23 cellular contexts compared by ENCODE assay signal in the genomic region with DNA sequence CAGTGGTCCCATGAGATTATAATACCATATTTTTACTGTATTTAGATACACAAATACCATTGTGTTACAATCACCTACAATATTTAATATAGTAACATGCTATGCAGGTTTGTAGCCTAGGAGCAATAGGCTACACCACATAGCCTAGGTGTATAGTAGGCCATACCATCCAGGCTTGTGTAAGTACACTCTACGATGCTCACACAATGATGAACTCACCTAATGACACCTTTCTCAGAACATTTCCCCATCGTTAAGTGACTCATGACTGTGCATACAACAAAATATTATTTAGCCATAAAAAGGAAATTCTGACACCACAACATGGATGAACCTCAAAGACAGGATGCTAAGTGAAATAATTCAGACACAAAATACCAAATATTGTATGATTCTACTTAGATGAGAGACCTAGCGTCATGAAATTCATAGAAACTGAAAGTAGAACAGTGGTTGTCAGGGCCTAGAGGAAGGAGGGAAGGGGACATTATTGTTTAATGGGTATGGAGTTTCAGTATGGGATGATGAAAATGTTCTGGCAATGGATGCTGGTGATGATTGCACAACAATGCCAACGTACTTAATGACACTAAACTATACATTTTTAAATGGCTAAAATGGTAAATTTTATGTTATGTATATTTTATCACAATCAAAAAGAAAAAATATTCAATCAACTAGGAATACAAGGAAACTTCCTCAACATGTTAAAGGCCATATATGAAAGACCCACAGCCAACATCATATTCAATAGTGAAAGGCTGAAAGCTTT. TPM values are rescaled to one million over a fixed set of nuclear protein-coding genes. Genes with fewer than 3 reads are reported as not detected.
DNase-seq lines count a peak whose midpoint lies in the region; ATAC-seq and TF ChIP-seq lines count a peak whose summit lies in the region.
"Had no signal": no experiment of that assay in that cellular context is flagged by ENCODE, and none has a peak within 500 bp of the region (broad histone marks: within the 10 kb centered on the region; RNA-seq: fewer than 3 reads in every experiment).

No MANE protein-coding gene starts in this region.

- no peak overlapping the region for H3K4me3 ChIP-seq in IMR-90 (ENCODE audit: insufficient read depth, low read depth, low read length)
- H3K4me3 ChIP-seq: MG63 had no signal

- no peak for ATAC-seq in IMR-90 (ENCODE audit: low read depth)
- ATAC-seq in esophagus mucosa = peak; percentile 51
- ATAC-seq: naive thymus-derived CD4-positive, alpha-beta T cell; Panc1; right cardiac atrium had no signal

- H3K79me1 ChIP-seq in IMR-90 (ENCODE audit: low read depth in 1 of 2, low read length in 2 of 2) = no peaks in the 10 kb centered on the region; a peak in 1 of 4 replicates

- no peak for TF ChIP-seq CTCF in IMR-90 (conservative IDR thresholded peaks at IDR 0.05; ENCODE audit: low read depth, low read length)

- no TSS peak for BruUV-seq in IMR-90 (replicated peaks; lab: Mats Ljungman, UMichigan)

- H2BK120ac ChIP-seq in IMR-90 (ENCODE audit: low read depth, low read length) = no peak overlapping the region

- no peaks in the 10 kb centered on the region for H3K27me3 ChIP-seq in IMR-90 (ENCODE audit: control insufficient read depth, insufficient read depth, low read length)

- H3K9me3 ChIP-seq in IMR-90 (ENCODE audit: control insufficient read depth, insufficient read depth, low read length) = no peaks in the 10 kb centered on the region
- H3K9me3 ChIP-seq: BE2C, MG63, SK-N-SH had no signal

- POLR2A ChIA-PET in IMR-90 (lab: Charles Lee; ENCODE audit: unreplicated experiment) = no interaction called here

- H4K91ac ChIP-seq in IMR-90 (ENCODE audit: insufficient read depth, low read depth, low read length) = no peak overlapping the region

- DNase-seq in NCI-H2029 (lab: John Stamatoyannopoulos, UW) = peak; percentile 38
- DNase-seq in NCI-H2029 treated with DMSO at 0.1 percent for 48 hours (lab: John Stamatoyannopoulos, UW) = no peak
- DNase-seq in IMR-90 = no peak
- DNase-seq in NOMO-1 treated with dmso at 0.1 percent for 144 hours (lab: John Stamatoyannopoulos, UW; ENCODE audit: unreplicated experiment) = peak; percentile 7
- DNase-seq in activated T-cell treated with anti-CD3 and anti-CD28 coated beads for 4 hours = no peak
- DNase-seq in activated CD4-positive, alpha-beta T cell treated with anti-CD3 and anti-CD28 coated beads for 48 hours = no peak
- no peak for DNase-seq in Kasumi-1 (lab: John Stamatoyannopoulos, UW)
- DNase-seq: activated CD8-positive, alpha-beta memory T cell treated with anti-CD3 and anti-CD28 coated beads for 24 hours; BE2C; Calu3; effector memory CD4-positive, alpha-beta T cell; glutamatergic neuron; HFFc6; mesendoderm; MG63; naive thymus-derived CD4-positive, alpha-beta T cell; NCI-H187 treated with DMSO at 0.1 percent for 48 hours; right cardiac atrium; SK-N-SH; substantia nigra had no signal

- CTCF ChIA-PET in IMR-90 (lab: Yijun Ruan, JAX) = no interaction called here

- no peak overlapping the region for H3K4me2 ChIP-seq in IMR-90 (ENCODE audit: low read depth, low read length)
- H3K4me2 ChIP-seq: SK-N-SH had no signal

- no peak overlapping the region for H2AK5ac ChIP-seq in IMR-90 (ENCODE audit: low read depth, low read length)

- in situ Hi-C loops in IMR-90 (cut with MboI; ENCODE audit: low sequenced_read_pairs) = no loop called here

- dilution Hi-C loops in IMR-90 (cut with HindIII; ENCODE audit: low sequenced_read_pairs, unreplicated experiment) = no loop called here

- H2AFZ ChIP-seq in IMR-90 (replicated peaks; ENCODE audit: low read length, poor library complexity) = no peak overlapping the region

- H2BK15ac ChIP-seq in IMR-90 (ENCODE audit: low read depth, low read length) = no peak overlapping the region

- H4K8ac ChIP-seq in IMR-90 (ENCODE audit: low read depth in 2 of 2, low read length in 2 of 2) = no peak overlapping the region

- H3K14ac ChIP-seq in IMR-90 (replicated peaks; ENCODE audit: low read depth, low read length) = no peak overlapping the region

- H2BK20ac ChIP-seq in IMR-90 (ENCODE audit: low read depth, low read length) = no peak overlapping the region

- no peak overlapping the region for H2AK9ac ChIP-seq in IMR-90 (replicated peaks; ENCODE audit: low read depth, low read length, poor library complexity)

- H4K5ac ChIP-seq in IMR-90 (ENCODE audit: low read depth, low read length) = no peak overlapping the region

- no peak overlapping the region for H3K4ac ChIP-seq in IMR-90 (ENCODE audit: low read depth, low read length)

- no peak overlapping the region for H3K56ac ChIP-seq in IMR-90 (ENCODE audit: extremely low read depth, insufficient read depth, low read length)

- no peak for TF ChIP-seq POLR2A in IMR-90 (IDR thresholded peaks at IDR 0.05; ENCODE audit: low read depth, low read length)

- H3K27ac ChIP-seq in IMR-90 (ENCODE audit: insufficient read depth, low read length) = no peak overlapping the region
- H3K27ac ChIP-seq: 22Rv1 had no signal

- 100% methylated on average over 1 of the region's 4 CpGs; no CpG with 5 or more reads in 1 of the 2 experiments for WGBS in IMR-90 (ENCODE audit: extremely low coverage in 2 of 2, insufficient read length in 1 of 2), 2 experiments

- no peaks in the 10 kb centered on the region for H3K9me1 ChIP-seq in IMR-90 (ENCODE audit: insufficient read depth, low read length)

- no peak overlapping the region for H2BK5ac ChIP-seq in IMR-90 (ENCODE audit: low read depth, low read length, poor library complexity, severe bottlenecking)

- no peak overlapping the region for H3K18ac ChIP-seq in IMR-90 (ENCODE audit: low read depth, low read length)

- H4K20me1 ChIP-seq in IMR-90 (ENCODE audit: insufficient read depth, low read length) = no peaks in the 10 kb centered on the region

- no peaks in the 10 kb centered on the region for H3K36me3 ChIP-seq in IMR-90 (ENCODE audit: control insufficient read depth, insufficient read depth, low read length)
- H3K36me3 ChIP-seq: BE2C, MG63 had no signal

- no peak overlapping the region for H3K9ac ChIP-seq in IMR-90 (ENCODE audit: low read depth, low read length)
- H3K9ac ChIP-seq: SK-N-SH had no signal

- intact Hi-C loops in IMR-90 (cut with micrococcal nuclease) = no loop called here

- TF ChIP-seq RAD21 in IMR-90 (IDR thresholded peaks at IDR 0.05; ENCODE audit: low read length) = no peak

- peaks cover 2% of the 10 kb centered on the region; the same call in 1 of the 2 replicates for H3K4me1 ChIP-seq in IMR-90 (ENCODE audit: control insufficient read depth, insufficient read depth, low read length)
- H3K4me1 ChIP-seq: BE2C had no signal

- H3K23ac ChIP-seq in IMR-90 (ENCODE audit: low read depth, low read length) = no peak overlapping the region

TF ChIP-seq in IMR-90, 13 proteins besides CTCF, POLR2A, EP300 and RAD21:
- peak; percentile 72 for TF ChIP-seq CEBPB (IDR thresholded peaks at IDR 0.05; ENCODE audit: low read depth, low read length)
- TF ChIP-seq RCOR1 (IDR thresholded peaks at IDR 0.05; ENCODE audit: insufficient replicate concordance, low read length) = no peak

RNA-seq across cellular contexts. Expression of a gene that starts 5.7 kb away (rescaled TPM):
- 6.3 and 16.4 TPM in 2 replicates for total RNA-seq in IMR-90 (2012; rRNA removed)
- 6.2 and 8.1 TPM in 2 replicates for polyA plus RNA-seq in IMR-90 (2012; rRNA removed)
- polyA plus RNA-seq in IMR-90 (2012; cell fraction: cytosol; rRNA removed) = 1.0 and 1.2 TPM in 2 replicates
- polyA plus RNA-seq in IMR-90 (2012; cell fraction: nucleus; rRNA removed; ENCODE audit: low replicate concordance) = 0.32 and 2.2 TPM in 2 replicates
- total RNA-seq in esophagus mucosa = 5.9 TPM

RNA-seq across cellular contexts. Expression of a gene that starts 47.5 kb away (rescaled TPM):
- total RNA-seq in IMR-90 (2012; rRNA removed) (20.8 and 31.5 TPM in 2 replicates), esophagus mucosa (92.0 TPM)
- 23.2 and 26.4 TPM in 2 replicates for polyA plus RNA-seq in IMR-90 (2012; rRNA removed)
- polyA plus RNA-seq in IMR-90 (2012; cell fraction: cytosol; rRNA removed) = 26.5 and 36.1 TPM in 2 replicates
- polyA plus RNA-seq in IMR-90 (2012; cell fraction: nucleus; rRNA removed; ENCODE audit: low replicate concordance) = 20.3 and 39.8 TPM in 2 replicates

Comparison
In these comparisons a context has a peak if more than half of its experiments do, and no peak if none do; other contexts are left out.
1. DNase-seq: peak in NCI-H2029 (single experiment) and NOMO-1 treated with dmso at 0.1 percent for 144 hours (single experiment); none in NCI-H2029 treated with DMSO at 0.1 percent for 48 hours (single experiment), IMR-90 (single experiment), activated T-cell treated with anti-CD3 and anti-CD28 coated beads for 4 hours (single experiment), activated CD4-positive, alpha-beta T cell treated with anti-CD3 and anti-CD28 coated beads for 48 hours (single experiment) and Kasumi-1 (0 of 2).